1 cellular context compared by ENCODE assay signal in genomic region chr16:1036121-1036520, GRCh38.
A peak's percentile ranks its signal among the peaks of the same experiment; 100 is the strongest.
TF ChIP-seq lines count a peak whose summit lies in the region.

No MANE protein-coding gene starts in this region.

TF ChIP-seq in HEK293, 187 proteins besides CTCF, POLR2A, EP300 and RAD21 (continued from another document):
- no peak for TF ChIP-seq REST (tag by site-specific recombination; IDR thresholded peaks at IDR 0.05)
- no peak for TF ChIP-seq GFI1B (tag by site-specific recombination; IDR thresholded peaks at IDR 0.05)
- TF ChIP-seq ZNF280D (tag by site-specific recombination; IDR thresholded peaks at IDR 0.05), result no peak
- peak; percentile 74 for TF ChIP-seq GLIS1 (tag by site-specific recombination; IDR thresholded peaks at IDR 0.05)
- TF ChIP-seq ZNF350 (tag by site-specific recombination; IDR thresholded peaks at IDR 0.05), result no peak
- TF ChIP-seq REPIN1 (tag by site-specific recombination; IDR thresholded peaks at IDR 0.05; ENCODE audit: low read depth), result no peak
